In genomic region chr5:78221964-78222451, GRCh38 we compare ENCODE assay signal across 8 cellular contexts.
DNase-seq lines count a peak whose midpoint lies in the region; ATAC-seq and TF ChIP-seq lines count a peak whose summit lies in the region.

No MANE protein-coding gene starts in this region.

- H3K36me3 ChIP-seq in spleen = peaks cover 0 to 57% (median 16%) of the 10 kb centered on the region in 6 donors

- peaks cover 21% of the 10 kb centered on the region for H3K36me3 Mint-ChIP-seq in activated B cell treated with CpG ODN at 0.5 μM for 24 hours (ENCODE audit: low read depth)

- H3K27ac ChIP-seq in spleen = peak overlapping the region in 3 of 8 donors; percentile 18 to 34 (median 31)

- no peaks in the 10 kb centered on the region for H3K9me3 Mint-ChIP-seq in activated B cell treated with CpG ODN at 0.5 μM for 24 hours

- intact Hi-C loops in activated B cell treated with CpG ODN at 0.5 μM for 24 hours (cut with micrococcal nuclease) = loop anchor here (1.0 to 5.0 kb wide), 12 partner anchors 47 to 1290 kb away; partner anchors contain the start of genes AP3B1, ARSB, HOMER1 and JMY
- intact Hi-C loops in spleen (cut with DNase I; ENCODE audit: low total_unique reads) = no loop called here
- intact Hi-C loops in lower leg skin (cut with DNase I; ENCODE audit: low total_unique reads) = no loop called here

- WGBS in spleen, 5 donors = 56 to 75% (median 68%) methylated on average over 2 of the region's 2 CpGs
- WGBS in lower leg skin, 2 donors = 73 to 85% methylated on average over 2 of the region's 2 CpGs

- peaks cover 18% of the 10 kb centered on the region for H3K4me1 Mint-ChIP-seq in activated B cell treated with CpG ODN at 0.5 μM for 24 hours

- H3K4me3 ChIP-seq in spleen = no peak overlapping the region
- H3K4me3 ChIP-seq in lower leg skin (ENCODE audit: low read depth, poor library complexity, severe bottlenecking) = no peak overlapping the region

- no peak for TF ChIP-seq CTCF in activated B cell treated with CpG ODN at 0.5 μM for 24 hours (IDR thresholded peaks at IDR 0.05)
- TF ChIP-seq CTCF in spleen (IDR thresholded peaks at IDR 0.05 in 8 of 11, conservative IDR thresholded peaks at IDR 0.05 in 3 of 11) = peak in 6 of 11 experiments; percentile 12 to 40 (median 28)
- TF ChIP-seq CTCF in lower leg skin (IDR thresholded peaks at IDR 0.05) = no peak

- H3K4me3 Mint-ChIP-seq in activated B cell treated with CpG ODN at 0.5 μM for 24 hours = peak overlapping the region; percentile 1

- H3K27ac Mint-ChIP-seq in activated B cell treated with CpG ODN at 0.5 μM for 24 hours = peak overlapping the region; percentile 54

- H3K27me3 Mint-ChIP-seq in activated B cell treated with CpG ODN at 0.5 μM for 24 hours = no peaks in the 10 kb centered on the region

- H3K27me3 ChIP-seq in spleen (replicated peaks in 1 of 7) = no peaks in the 10 kb centered on the region

- POLR2A ChIA-PET in activated B cell treated with CpG ODN at 0.5 μM for 24 hours (lab: Charles Lee) = interaction anchor here (0.6 to 1.1 kb wide), 4 partner anchors 27 to 138 kb away, joined by 3 to 10 read pairs (median 5); partner anchors contain the start of genes AP3B1 and SCAMP1

- CTCF ChIA-PET in activated B cell treated with CpG ODN at 0.5 μM for 24 hours (lab: Charles Lee) = interaction anchor here (0.7 to 1.5 kb wide), 4 partner anchors 13 to 55 kb away, joined by 3 to 22 read pairs (median 4); no protein-coding TSS in a partner anchor

- DNase-seq in GF-D8 (lab: John Stamatoyannopoulos, UW) = peak; percentile 37
- DNase-seq in activated B cell treated with CpG ODN at 0.5 μM for 24 hours = peak; percentile 47
- peak; percentile 76 for DNase-seq in spleen
- DNase-seq in activated CD4-positive, alpha-beta T cell treated with anti-CD3 and anti-CD28 coated beads, Interleukin-2, amount 50 U/mL, for 4 hours = no peak
- no peak for DNase-seq in stimulated activated CD4-positive, alpha-beta T cell treated with anti-CD3 and anti-CD28 coated beads, Interleukin-12 subunit alpha, Interleukin-12 subunit beta, amount 100 ng/mL, for 4 hours
- DNase-seq in lower leg skin (ENCODE audit: low spot score in 2 of 2) = no peak

- peaks cover 0 to 14% (median 8%) of the 10 kb centered on the region in 8 donors for H3K9me3 ChIP-seq in spleen

- TF ChIP-seq POLR2A in spleen (IDR thresholded peaks at IDR 0.05) (no peak), lower leg skin (IDR thresholded peaks at IDR 0.05) (no peak)

- ATAC-seq in GM21381 (IDR thresholded peaks at IDR 0.05; ENCODE audit: unreplicated experiment) (peak; percentile 99), HG03469 (IDR thresholded peaks at IDR 0.05; ENCODE audit: unreplicated experiment) (peak; percentile 96), activated B cell treated with CpG ODN at 0.5 μM for 24 hours (ENCODE audit: low read depth) (peak; percentile 100)

- H3K4me1 ChIP-seq in spleen = peaks cover 0 to 12% (median 5%) of the 10 kb centered on the region in 6 donors

Comparison
In these comparisons a context has a peak if more than half of its experiments do, and no peak if none do; other contexts are left out.
1. DNase-seq: peak in GF-D8 (single experiment), activated B cell treated with CpG ODN at 0.5 μM for 24 hours (single experiment) and spleen (single experiment); none in activated CD4-positive, alpha-beta T cell treated with anti-CD3 and anti-CD28 coated beads, Interleukin-2, amount 50 U/mL, for 4 hours (0 of 2), stimulated activated CD4-positive, alpha-beta T cell treated with anti-CD3 and anti-CD28 coated beads, Interleukin-12 subunit alpha, Interleukin-12 subunit beta, amount 100 ng/mL, for 4 hours (single experiment) and lower leg skin (0 of 2).
2. CTCF ChIP-seq: peak in spleen (6 of 11); none in activated B cell treated with CpG ODN at 0.5 μM for 24 hours (single experiment) and lower leg skin (0 of 3).
3. Peak in every context shown above with its lines, with median percentiles within 50 percentile points of each other: ATAC-seq.